1 cellular context compared by ENCODE assay signal in the genomic region with DNA sequence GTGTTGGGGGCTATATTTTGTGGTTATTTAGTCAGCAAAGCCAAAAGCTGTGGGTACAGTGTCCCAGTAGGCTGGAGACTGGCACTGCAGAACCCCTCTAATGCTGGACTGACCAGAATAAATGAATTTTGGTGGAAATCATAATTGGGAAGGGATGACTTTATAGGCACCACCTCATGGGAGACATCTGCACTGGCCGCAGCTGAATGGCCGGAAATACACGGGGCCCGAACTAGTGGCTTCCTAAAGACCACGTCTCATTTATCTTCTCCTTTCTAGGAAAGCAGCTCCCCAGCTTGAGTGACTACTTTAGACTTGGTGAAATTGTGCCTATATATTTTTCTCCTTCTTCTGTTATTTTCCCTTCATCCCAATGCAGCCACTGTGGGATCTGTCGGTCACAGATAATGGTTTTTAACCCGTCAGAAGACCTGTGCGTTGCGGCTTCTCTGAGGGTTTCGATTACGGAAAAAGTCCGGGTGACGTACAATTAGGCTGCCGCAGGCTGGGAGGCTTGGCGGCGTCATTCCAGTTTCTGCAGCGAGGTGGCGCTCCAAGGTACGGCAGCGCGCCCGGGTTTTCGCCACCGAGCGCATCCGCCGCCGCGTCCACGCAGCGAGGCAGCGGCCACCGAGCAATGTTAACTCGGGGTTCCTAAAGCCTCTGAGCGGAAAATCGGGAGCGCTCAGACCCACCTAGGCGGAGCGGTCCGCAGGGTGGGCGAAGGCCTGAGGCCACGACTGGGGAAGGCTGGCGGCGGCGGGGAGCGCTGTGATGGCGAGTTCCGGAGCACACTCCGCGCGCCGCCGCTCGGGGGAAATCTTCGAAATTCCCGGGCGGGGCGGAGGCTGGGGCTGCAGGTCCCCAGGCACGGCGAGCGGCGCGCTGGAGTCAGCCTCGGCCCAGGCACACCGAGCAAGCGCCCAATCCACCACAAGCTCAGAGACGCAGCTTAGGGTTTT.
TF ChIP-seq lines count a peak whose summit lies in the region.

No MANE protein-coding gene starts in this region.

TF ChIP-seq in K562, 482 proteins besides CTCF, POLR2A, EP300 and RAD21 (continued from another document and continues in another):
- TF ChIP-seq, protein P1, sequence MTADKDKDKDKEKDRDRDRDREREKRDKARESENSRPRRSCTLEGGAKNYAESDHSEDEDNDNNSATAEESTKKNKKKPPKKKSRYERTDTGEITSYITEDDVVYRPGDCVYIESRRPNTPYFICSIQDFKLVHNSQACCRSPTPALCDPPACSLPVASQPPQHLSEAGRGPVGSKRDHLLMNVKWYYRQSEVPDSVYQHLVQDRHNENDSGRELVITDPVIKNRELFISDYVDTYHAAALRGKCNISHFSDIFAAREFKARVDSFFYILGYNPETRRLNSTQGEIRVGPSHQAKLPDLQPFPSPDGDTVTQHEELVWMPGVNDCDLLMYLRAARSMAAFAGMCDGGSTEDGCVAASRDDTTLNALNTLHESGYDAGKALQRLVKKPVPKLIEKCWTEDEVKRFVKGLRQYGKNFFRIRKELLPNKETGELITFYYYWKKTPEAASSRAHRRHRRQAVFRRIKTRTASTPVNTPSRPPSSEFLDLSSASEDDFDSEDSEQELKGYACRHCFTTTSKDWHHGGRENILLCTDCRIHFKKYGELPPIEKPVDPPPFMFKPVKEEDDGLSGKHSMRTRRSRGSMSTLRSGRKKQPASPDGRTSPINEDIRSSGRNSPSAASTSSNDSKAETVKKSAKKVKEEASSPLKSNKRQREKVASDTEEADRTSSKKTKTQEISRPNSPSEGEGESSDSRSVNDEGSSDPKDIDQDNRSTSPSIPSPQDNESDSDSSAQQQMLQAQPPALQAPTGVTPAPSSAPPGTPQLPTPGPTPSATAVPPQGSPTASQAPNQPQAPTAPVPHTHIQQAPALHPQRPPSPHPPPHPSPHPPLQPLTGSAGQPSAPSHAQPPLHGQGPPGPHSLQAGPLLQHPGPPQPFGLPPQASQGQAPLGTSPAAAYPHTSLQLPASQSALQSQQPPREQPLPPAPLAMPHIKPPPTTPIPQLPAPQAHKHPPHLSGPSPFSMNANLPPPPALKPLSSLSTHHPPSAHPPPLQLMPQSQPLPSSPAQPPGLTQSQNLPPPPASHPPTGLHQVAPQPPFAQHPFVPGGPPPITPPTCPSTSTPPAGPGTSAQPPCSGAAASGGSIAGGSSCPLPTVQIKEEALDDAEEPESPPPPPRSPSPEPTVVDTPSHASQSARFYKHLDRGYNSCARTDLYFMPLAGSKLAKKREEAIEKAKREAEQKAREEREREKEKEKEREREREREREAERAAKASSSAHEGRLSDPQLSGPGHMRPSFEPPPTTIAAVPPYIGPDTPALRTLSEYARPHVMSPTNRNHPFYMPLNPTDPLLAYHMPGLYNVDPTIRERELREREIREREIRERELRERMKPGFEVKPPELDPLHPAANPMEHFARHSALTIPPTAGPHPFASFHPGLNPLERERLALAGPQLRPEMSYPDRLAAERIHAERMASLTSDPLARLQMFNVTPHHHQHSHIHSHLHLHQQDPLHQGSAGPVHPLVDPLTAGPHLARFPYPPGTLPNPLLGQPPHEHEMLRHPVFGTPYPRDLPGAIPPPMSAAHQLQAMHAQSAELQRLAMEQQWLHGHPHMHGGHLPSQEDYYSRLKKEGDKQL (CRISPR knock-in tag; IDR thresholded peaks at IDR 0.05; ENCODE audit: borderline replicate concordance) = no peak
- TF ChIP-seq, protein P2, sequence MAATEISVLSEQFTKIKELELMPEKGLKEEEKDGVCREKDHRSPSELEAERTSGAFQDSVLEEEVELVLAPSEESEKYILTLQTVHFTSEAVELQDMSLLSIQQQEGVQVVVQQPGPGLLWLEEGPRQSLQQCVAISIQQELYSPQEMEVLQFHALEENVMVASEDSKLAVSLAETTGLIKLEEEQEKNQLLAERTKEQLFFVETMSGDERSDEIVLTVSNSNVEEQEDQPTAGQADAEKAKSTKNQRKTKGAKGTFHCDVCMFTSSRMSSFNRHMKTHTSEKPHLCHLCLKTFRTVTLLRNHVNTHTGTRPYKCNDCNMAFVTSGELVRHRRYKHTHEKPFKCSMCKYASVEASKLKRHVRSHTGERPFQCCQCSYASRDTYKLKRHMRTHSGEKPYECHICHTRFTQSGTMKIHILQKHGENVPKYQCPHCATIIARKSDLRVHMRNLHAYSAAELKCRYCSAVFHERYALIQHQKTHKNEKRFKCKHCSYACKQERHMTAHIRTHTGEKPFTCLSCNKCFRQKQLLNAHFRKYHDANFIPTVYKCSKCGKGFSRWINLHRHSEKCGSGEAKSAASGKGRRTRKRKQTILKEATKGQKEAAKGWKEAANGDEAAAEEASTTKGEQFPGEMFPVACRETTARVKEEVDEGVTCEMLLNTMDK (IDR thresholded peaks at IDR 0.05; ENCODE audit: borderline replicate concordance, insufficient read depth, low read depth, low read length, poor library complexity, severe bottlenecking) = no peak
- TF ChIP-seq TAF9B (IDR thresholded peaks at IDR 0.05; ENCODE audit: partially characterized antibody) (no peak), CBX2 (IDR thresholded peaks at IDR 0.05; ENCODE audit: insufficient read depth, low read length, poor library complexity, severe bottlenecking) (no peak), MXI1 (IDR thresholded peaks at IDR 0.05; ENCODE audit: low read depth, low read length) (no peak), IRF2 (CRISPR knock-in tag; IDR thresholded peaks at IDR 0.05) (no peak), ILF3 (IDR thresholded peaks at IDR 0.05; ENCODE audit: borderline replicate concordance) (no peak), ATF1 (CRISPR knock-in tag; IDR thresholded peaks at IDR 0.05) (peak; percentile 58), ATF1 (tag; IDR thresholded peaks at IDR 0.05) (peak; percentile 96), ZNF324 (CRISPR knock-in tag; IDR thresholded peaks at IDR 0.05) (no peak), HDAC1 (IDR thresholded peaks at IDR 0.05) (peak in 1 of 2 experiments; percentile 90; a peak in 2 of 4 replicates), TOE1 (IDR thresholded peaks at IDR 0.05; ENCODE audit: borderline replicate concordance) (no peak; the same call in 1 of the 2 replicates), TOE1 (CRISPR knock-in tag; IDR thresholded peaks at IDR 0.05; ENCODE audit: borderline replicate concordance, low read depth) (no peak), WHSC1 (IDR thresholded peaks at IDR 0.05; ENCODE audit: low read length) (no peak), TCF7 (IDR thresholded peaks at IDR 0.05; ENCODE audit: borderline replicate concordance) (no peak), POLR2AphosphoS2 (IDR thresholded peaks at IDR 0.05; ENCODE audit: low read length) (no peak), RBM39 (optimal IDR thresholded peaks at IDR 0.05; ENCODE audit: low read depth, low read length) (no peak), ZNF140 (CRISPR knock-in tag; IDR thresholded peaks at IDR 0.05) (no peak)
- TF ChIP-seq, protein P3, sequence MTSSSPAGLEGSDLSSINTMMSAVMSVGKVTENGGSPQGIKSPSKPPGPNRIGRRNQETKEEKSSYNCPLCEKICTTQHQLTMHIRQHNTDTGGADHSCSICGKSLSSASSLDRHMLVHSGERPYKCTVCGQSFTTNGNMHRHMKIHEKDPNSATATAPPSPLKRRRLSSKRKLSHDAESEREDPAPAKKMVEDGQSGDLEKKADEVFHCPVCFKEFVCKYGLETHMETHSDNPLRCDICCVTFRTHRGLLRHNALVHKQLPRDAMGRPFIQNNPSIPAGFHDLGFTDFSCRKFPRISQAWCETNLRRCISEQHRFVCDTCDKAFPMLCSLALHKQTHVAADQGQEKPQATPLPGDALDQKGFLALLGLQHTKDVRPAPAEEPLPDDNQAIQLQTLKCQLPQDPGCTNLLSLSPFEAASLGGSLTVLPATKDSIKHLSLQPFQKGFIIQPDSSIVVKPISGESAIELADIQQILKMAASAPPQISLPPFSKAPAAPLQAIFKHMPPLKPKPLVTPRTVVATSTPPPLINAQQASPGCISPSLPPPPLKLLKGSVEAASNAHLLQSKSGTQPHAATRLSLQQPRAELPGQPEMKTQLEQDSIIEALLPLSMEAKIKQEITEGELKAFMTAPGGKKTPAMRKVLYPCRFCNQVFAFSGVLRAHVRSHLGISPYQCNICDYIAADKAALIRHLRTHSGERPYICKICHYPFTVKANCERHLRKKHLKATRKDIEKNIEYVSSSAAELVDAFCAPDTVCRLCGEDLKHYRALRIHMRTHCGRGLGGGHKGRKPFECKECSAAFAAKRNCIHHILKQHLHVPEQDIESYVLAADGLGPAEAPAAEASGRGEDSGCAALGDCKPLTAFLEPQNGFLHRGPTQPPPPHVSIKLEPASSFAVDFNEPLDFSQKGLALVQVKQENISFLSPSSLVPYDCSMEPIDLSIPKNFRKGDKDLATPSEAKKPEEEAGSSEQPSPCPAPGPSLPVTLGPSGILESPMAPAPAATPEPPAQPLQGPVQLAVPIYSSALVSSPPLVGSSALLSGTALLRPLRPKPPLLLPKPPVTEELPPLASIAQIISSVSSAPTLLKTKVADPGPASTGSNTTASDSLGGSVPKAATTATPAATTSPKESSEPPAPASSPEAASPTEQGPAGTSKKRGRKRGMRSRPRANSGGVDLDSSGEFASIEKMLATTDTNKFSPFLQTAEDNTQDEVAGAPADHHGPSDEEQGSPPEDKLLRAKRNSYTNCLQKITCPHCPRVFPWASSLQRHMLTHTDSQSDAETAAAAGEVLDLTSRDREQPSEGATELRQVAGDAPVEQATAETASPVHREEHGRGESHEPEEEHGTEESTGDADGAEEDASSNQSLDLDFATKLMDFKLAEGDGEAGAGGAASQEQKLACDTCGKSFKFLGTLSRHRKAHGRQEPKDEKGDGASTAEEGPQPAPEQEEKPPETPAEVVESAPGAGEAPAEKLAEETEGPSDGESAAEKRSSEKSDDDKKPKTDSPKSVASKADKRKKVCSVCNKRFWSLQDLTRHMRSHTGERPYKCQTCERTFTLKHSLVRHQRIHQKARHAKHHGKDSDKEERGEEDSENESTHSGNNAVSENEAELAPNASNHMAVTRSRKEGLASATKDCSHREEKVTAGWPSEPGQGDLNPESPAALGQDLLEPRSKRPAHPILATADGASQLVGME (CRISPR knock-in tag; IDR thresholded peaks at IDR 0.05) = peak; percentile 82; the same call in 1 of the 2 replicates
- TF ChIP-seq, protein P4, sequence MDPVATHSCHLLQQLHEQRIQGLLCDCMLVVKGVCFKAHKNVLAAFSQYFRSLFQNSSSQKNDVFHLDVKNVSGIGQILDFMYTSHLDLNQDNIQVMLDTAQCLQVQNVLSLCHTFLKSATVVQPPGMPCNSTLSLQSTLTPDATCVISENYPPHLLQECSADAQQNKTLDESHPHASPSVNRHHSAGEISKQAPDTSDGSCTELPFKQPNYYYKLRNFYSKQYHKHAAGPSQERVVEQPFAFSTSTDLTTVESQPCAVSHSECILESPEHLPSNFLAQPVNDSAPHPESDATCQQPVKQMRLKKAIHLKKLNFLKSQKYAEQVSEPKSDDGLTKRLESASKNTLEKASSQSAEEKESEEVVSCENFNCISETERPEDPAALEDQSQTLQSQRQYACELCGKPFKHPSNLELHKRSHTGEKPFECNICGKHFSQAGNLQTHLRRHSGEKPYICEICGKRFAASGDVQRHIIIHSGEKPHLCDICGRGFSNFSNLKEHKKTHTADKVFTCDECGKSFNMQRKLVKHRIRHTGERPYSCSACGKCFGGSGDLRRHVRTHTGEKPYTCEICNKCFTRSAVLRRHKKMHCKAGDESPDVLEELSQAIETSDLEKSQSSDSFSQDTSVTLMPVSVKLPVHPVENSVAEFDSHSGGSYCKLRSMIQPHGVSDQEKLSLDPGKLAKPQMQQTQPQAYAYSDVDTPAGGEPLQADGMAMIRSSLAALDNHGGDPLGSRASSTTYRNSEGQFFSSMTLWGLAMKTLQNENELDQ (CRISPR knock-in tag; IDR thresholded peaks at IDR 0.05; ENCODE audit: borderline replicate concordance) = no peak
- TF ChIP-seq, protein P5, sequence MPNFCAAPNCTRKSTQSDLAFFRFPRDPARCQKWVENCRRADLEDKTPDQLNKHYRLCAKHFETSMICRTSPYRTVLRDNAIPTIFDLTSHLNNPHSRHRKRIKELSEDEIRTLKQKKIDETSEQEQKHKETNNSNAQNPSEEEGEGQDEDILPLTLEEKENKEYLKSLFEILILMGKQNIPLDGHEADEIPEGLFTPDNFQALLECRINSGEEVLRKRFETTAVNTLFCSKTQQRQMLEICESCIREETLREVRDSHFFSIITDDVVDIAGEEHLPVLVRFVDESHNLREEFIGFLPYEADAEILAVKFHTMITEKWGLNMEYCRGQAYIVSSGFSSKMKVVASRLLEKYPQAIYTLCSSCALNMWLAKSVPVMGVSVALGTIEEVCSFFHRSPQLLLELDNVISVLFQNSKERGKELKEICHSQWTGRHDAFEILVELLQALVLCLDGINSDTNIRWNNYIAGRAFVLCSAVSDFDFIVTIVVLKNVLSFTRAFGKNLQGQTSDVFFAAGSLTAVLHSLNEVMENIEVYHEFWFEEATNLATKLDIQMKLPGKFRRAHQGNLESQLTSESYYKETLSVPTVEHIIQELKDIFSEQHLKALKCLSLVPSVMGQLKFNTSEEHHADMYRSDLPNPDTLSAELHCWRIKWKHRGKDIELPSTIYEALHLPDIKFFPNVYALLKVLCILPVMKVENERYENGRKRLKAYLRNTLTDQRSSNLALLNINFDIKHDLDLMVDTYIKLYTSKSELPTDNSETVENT (CRISPR knock-in tag; IDR thresholded peaks at IDR 0.05) = 0 out of 2 replicates have a peak, but pooled peaks have one; percentile 29
- TF ChIP-seq, protein P6, sequence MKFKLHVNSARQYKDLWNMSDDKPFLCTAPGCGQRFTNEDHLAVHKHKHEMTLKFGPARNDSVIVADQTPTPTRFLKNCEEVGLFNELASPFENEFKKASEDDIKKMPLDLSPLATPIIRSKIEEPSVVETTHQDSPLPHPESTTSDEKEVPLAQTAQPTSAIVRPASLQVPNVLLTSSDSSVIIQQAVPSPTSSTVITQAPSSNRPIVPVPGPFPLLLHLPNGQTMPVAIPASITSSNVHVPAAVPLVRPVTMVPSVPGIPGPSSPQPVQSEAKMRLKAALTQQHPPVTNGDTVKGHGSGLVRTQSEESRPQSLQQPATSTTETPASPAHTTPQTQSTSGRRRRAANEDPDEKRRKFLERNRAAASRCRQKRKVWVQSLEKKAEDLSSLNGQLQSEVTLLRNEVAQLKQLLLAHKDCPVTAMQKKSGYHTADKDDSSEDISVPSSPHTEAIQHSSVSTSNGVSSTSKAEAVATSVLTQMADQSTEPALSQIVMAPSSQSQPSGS (CRISPR knock-in tag; IDR thresholded peaks at IDR 0.05) = no peak
- TF ChIP-seq, protein P7, sequence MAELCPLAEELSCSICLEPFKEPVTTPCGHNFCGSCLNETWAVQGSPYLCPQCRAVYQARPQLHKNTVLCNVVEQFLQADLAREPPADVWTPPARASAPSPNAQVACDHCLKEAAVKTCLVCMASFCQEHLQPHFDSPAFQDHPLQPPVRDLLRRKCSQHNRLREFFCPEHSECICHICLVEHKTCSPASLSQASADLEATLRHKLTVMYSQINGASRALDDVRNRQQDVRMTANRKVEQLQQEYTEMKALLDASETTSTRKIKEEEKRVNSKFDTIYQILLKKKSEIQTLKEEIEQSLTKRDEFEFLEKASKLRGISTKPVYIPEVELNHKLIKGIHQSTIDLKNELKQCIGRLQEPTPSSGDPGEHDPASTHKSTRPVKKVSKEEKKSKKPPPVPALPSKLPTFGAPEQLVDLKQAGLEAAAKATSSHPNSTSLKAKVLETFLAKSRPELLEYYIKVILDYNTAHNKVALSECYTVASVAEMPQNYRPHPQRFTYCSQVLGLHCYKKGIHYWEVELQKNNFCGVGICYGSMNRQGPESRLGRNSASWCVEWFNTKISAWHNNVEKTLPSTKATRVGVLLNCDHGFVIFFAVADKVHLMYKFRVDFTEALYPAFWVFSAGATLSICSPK (IDR thresholded peaks at IDR 0.05; ENCODE audit: borderline replicate concordance) = no peak
- TF ChIP-seq, protein P8, sequence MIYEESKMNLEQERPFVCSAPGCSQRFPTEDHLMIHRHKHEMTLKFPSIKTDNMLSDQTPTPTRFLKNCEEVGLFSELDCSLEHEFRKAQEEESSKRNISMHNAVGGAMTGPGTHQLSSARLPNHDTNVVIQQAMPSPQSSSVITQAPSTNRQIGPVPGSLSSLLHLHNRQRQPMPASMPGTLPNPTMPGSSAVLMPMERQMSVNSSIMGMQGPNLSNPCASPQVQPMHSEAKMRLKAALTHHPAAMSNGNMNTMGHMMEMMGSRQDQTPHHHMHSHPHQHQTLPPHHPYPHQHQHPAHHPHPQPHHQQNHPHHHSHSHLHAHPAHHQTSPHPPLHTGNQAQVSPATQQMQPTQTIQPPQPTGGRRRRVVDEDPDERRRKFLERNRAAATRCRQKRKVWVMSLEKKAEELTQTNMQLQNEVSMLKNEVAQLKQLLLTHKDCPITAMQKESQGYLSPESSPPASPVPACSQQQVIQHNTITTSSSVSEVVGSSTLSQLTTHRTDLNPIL (CRISPR knock-in tag; IDR thresholded peaks at IDR 0.05) = no peak
